In genomic region chr6:169831450-169832246, GRCh38 we compare ENCODE assay signal across 8 cellular contexts.
DNase-seq lines count a peak whose midpoint lies in the region; ATAC-seq and TF ChIP-seq lines count a peak whose summit lies in the region.

No MANE protein-coding gene starts in this region.

- H3K36me3 Mint-ChIP-seq in activated CD8-positive, alpha-beta T cell treated with anti-CD3 and anti-CD28 coated beads for 36 hours (ENCODE audit: low read depth), result no peaks in the 10 kb centered on the region

- H3K27me3 ChIP-seq in duodenal mucosa (ENCODE audit: control insufficient read depth in 1 of 2, insufficient read depth in 2 of 2, low read length in 2 of 2), result no peaks in the 10 kb centered on the region

- no peak overlapping the region for H3K4me3 Mint-ChIP-seq in activated CD8-positive, alpha-beta T cell treated with anti-CD3 and anti-CD28 coated beads for 36 hours

- peak overlapping the region; percentile 18 to 45 for H3K4me3 ChIP-seq in duodenal mucosa (ENCODE audit: low read depth in 1 of 2, low read length in 2 of 2)

- peaks cover 2% of the 10 kb centered on the region for H3K4me1 Mint-ChIP-seq in activated CD8-positive, alpha-beta T cell treated with anti-CD3 and anti-CD28 coated beads for 36 hours (ENCODE audit: low read depth)

- no peak overlapping the region for H3K27ac ChIP-seq in duodenal mucosa (ENCODE audit: low read depth, low read length)

- H3K9me3 Mint-ChIP-seq in activated CD8-positive, alpha-beta T cell treated with anti-CD3 and anti-CD28 coated beads for 36 hours, result peaks cover 2% of the 10 kb centered on the region

- intact Hi-C loops in activated CD8-positive, alpha-beta T cell treated with anti-CD3 and anti-CD28 coated beads for 36 hours (cut with micrococcal nuclease), result loop anchor here (5.0 to 10.0 kb wide), 2 partner anchors 101 to 693 kb away; no protein-coding TSS in a partner anchor

- DNase-seq in ELR (ENCODE audit: low read depth) (peak; percentile 57), NCI-H526 treated with DMSO at 0.1 percent for 48 hours (lab: John Stamatoyannopoulos, UW) (peak; percentile 61), lung microvascular endothelial cell (ENCODE audit: low read depth in 2 of 2) (peak; percentile 73 to 87)
- DNase-seq in activated CD8-positive, alpha-beta T cell treated with anti-CD3 and anti-CD28 coated beads for 36 hours, result peak; percentile 81
- DNase-seq in stimulated activated CD4-positive, alpha-beta T cell treated with anti-CD3 and anti-CD28 coated beads, TNF-alpha, amount 100 ng/mL, for 48 hours (ENCODE audit: low read depth in 3 of 3), result peak; percentile 46 to 62 (median 55)

- H3K9ac ChIP-seq in duodenal mucosa (ENCODE audit: low read depth in 1 of 2, low read length in 2 of 2), result peak overlapping the region in 1 of 2 donors; percentile 27

- H3K27ac Mint-ChIP-seq in activated CD8-positive, alpha-beta T cell treated with anti-CD3 and anti-CD28 coated beads for 36 hours, result no peak overlapping the region

- H3K4me1 ChIP-seq in duodenal mucosa (ENCODE audit: control insufficient read depth in 1 of 2, insufficient read depth in 2 of 2, low read length in 2 of 2), result peaks cover 4 to 15% of the 10 kb centered on the region in 2 donors

- H3K9me3 ChIP-seq in duodenal mucosa (ENCODE audit: control insufficient read depth in 1 of 2, low read length in 2 of 2), result no peaks in the 10 kb centered on the region

- CTCF ChIA-PET in activated CD8-positive, alpha-beta T cell treated with anti-CD3 and anti-CD28 coated beads for 36 hours (lab: Charles Lee), result interaction anchor here (0.6 to 4.9 kb wide), 81 partner anchors 9 to 714 kb away, joined by 3 to 47 read pairs (median 4); partner anchors contain the start of gene DLL1

- peak; percentile 96 for TF ChIP-seq CTCF in activated CD8-positive, alpha-beta T cell treated with anti-CD3 and anti-CD28 coated beads for 36 hours (IDR thresholded peaks at IDR 0.05)

- POLR2A ChIA-PET in activated CD8-positive, alpha-beta T cell treated with anti-CD3 and anti-CD28 coated beads for 36 hours (lab: Charles Lee), result interaction anchor here (0.7 to 1.2 kb wide), 3 partner anchors 42 to 573 kb away, joined by 3 to 4 read pairs (median 3); no protein-coding TSS in a partner anchor

- H3K27me3 Mint-ChIP-seq in activated CD8-positive, alpha-beta T cell treated with anti-CD3 and anti-CD28 coated beads for 36 hours, result peaks cover 21% of the 10 kb centered on the region

- peak; percentile 72 for ATAC-seq in HG02852 (IDR thresholded peaks at IDR 0.05; ENCODE audit: unreplicated experiment)
- peak; percentile 87 for ATAC-seq in activated CD8-positive, alpha-beta T cell treated with anti-CD3 and anti-CD28 coated beads for 36 hours
- no peak for ATAC-seq in HG03196 (IDR thresholded peaks at IDR 0.05; ENCODE audit: unreplicated experiment)

- H3K36me3 ChIP-seq in duodenal mucosa (ENCODE audit: control insufficient read depth in 1 of 2, insufficient read depth in 2 of 2, low read length in 2 of 2), result no peaks in the 10 kb centered on the region
